8 cellular contexts compared by ENCODE assay signal in the genomic region with DNA sequence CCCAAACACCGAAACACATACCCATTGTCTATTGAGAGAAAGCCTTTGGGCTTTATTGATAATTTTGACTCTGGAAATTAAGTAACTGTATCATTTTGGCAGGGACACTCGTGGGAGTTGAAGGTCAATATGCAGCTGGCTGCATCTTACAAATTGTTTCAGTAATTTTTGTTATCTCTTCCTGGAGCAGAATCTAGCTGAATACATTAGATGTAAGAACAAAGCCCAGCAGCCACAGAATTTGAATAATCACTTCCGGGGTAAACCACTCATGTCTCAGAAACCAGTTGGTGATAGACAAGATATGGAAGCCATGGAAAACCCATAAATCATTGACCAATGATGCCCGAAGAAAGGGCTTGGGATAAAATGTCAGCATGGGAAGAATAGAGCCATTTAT.
DNase-seq lines count a peak whose midpoint lies in the region; ATAC-seq and TF ChIP-seq lines count a peak whose summit lies in the region.

No MANE protein-coding gene starts in this region.

- H3K36me3 ChIP-seq in CD8-positive, alpha-beta memory T cell (ENCODE audit: insufficient read depth, low read length): no peaks in the 10 kb centered on the region
- H3K36me3 ChIP-seq in mucosa of descending colon (ENCODE audit: low read depth) (no peaks in the 10 kb centered on the region), brain microvascular endothelial cell (replicated peaks) (no peaks in the 10 kb centered on the region)

- peak in 1 of 5 donors; percentile 2 for DNase-seq in CD8-positive, alpha-beta memory T cell
- peak; percentile 2 for DNase-seq in activated T-helper 1 cell treated with anti-CD3 and anti-CD28 coated beads, Interleukin-12 subunit alpha, Interleukin-12 subunit beta, Interleukin-2, Interleukin-4 antibody, amounts not matched to agents 30 ng/mL and 10 ng/mL and 1 ng/mL, durations not matched to agents 14 hours and 24 hours and 36 hours (ENCODE audit: low spot score)
- DNase-seq in mucosa of descending colon (no peak), brain microvascular endothelial cell (no peak), GM03348 (ENCODE audit: low spot score) (no peak), putamen (ENCODE audit: low spot score) (no peak)
- DNase-seq in activated CD8-positive, alpha-beta memory T cell treated with anti-CD3 and anti-CD28 coated beads, Interleukin-2, amount 50 U/mL, for 4 hours: no peak

- peak overlapping the region; percentile 4 to 80 (median 60) for H3K27ac Mint-ChIP-seq in CD8-positive, alpha-beta memory T cell
- peak overlapping the region; percentile 76 for H3K27ac Mint-ChIP-seq in activated T-helper 1 cell treated with anti-CD3 and anti-CD28 coated beads, Interleukin-12 subunit alpha, Interleukin-12 subunit beta, Interleukin-2, Interleukin-4 antibody, amounts not matched to agents 30 ng/mL and 10 ng/mL and 1 ng/mL, durations not matched to agents 14 hours and 24 hours and 36 hours

- no peaks in the 10 kb centered on the region for H3K36me3 Mint-ChIP-seq in CD8-positive, alpha-beta memory T cell
- H3K36me3 Mint-ChIP-seq in activated T-helper 1 cell treated with anti-CD3 and anti-CD28 coated beads, Interleukin-12 subunit alpha, Interleukin-12 subunit beta, Interleukin-2, Interleukin-4 antibody, amounts not matched to agents 30 ng/mL and 10 ng/mL and 1 ng/mL, durations not matched to agents 14 hours and 24 hours and 36 hours (ENCODE audit: low read depth): peaks cover 7% of the 10 kb centered on the region

- H3K9me3 Mint-ChIP-seq in CD8-positive, alpha-beta memory T cell: no peaks in the 10 kb centered on the region
- peaks cover 6% of the 10 kb centered on the region for H3K9me3 Mint-ChIP-seq in activated T-helper 1 cell treated with anti-CD3 and anti-CD28 coated beads, Interleukin-12 subunit alpha, Interleukin-12 subunit beta, Interleukin-2, Interleukin-4 antibody, amounts not matched to agents 30 ng/mL and 10 ng/mL and 1 ng/mL, durations not matched to agents 14 hours and 24 hours and 36 hours

- no peak overlapping the region for H3K27ac ChIP-seq in CD8-positive, alpha-beta memory T cell (ENCODE audit: low read depth, low read length)
- no peak overlapping the region for H3K27ac ChIP-seq in brain microvascular endothelial cell

- no peaks in the 10 kb centered on the region for H3K27me3 Mint-ChIP-seq in CD8-positive, alpha-beta memory T cell
- H3K27me3 Mint-ChIP-seq in activated T-helper 1 cell treated with anti-CD3 and anti-CD28 coated beads, Interleukin-12 subunit alpha, Interleukin-12 subunit beta, Interleukin-2, Interleukin-4 antibody, amounts not matched to agents 30 ng/mL and 10 ng/mL and 1 ng/mL, durations not matched to agents 14 hours and 24 hours and 36 hours (ENCODE audit: insufficient read depth): no peaks in the 10 kb centered on the region

- H3K4me1 ChIP-seq in CD8-positive, alpha-beta memory T cell (ENCODE audit: insufficient read depth, low read length): peaks cover 25% of the 10 kb centered on the region
- peaks cover 4% of the 10 kb centered on the region for H3K4me1 ChIP-seq in mucosa of descending colon (ENCODE audit: low read depth)

- CTCF ChIA-PET in CD8-positive, alpha-beta memory T cell (lab: Charles Lee): interaction anchor here (1.0 to 2.1 kb wide), 3 partner anchors 9 to 125 kb away, joined by 3 to 5 read pairs (median 3); no protein-coding TSS in a partner anchor

- H3K27me3 ChIP-seq in CD8-positive, alpha-beta memory T cell (ENCODE audit: insufficient read depth, low read length, poor library complexity, severe bottlenecking): no peaks in the 10 kb centered on the region
- no peaks in the 10 kb centered on the region for H3K27me3 ChIP-seq in brain microvascular endothelial cell (replicated peaks)

- intact Hi-C loops in activated T-helper 1 cell treated with anti-CD3 and anti-CD28 coated beads, Interleukin-12 subunit alpha, Interleukin-12 subunit beta, Interleukin-2, Interleukin-4 antibody, amounts not matched to agents 30 ng/mL and 10 ng/mL and 1 ng/mL, durations not matched to agents 14 hours and 24 hours and 36 hours (cut with micrococcal nuclease): loop anchor here (2.0 to 5.0 kb wide), 2 partner anchors 223 to 460 kb away; a partner anchor contains a TSS
- intact Hi-C loops in mucosa of descending colon (cut with DNase I, micrococcal nuclease): no loop called here

- H3K4me3 Mint-ChIP-seq in CD8-positive, alpha-beta memory T cell: peak overlapping the region in 6 of 7 donors; percentile 12 to 49 (median 31)
- H3K4me3 Mint-ChIP-seq in activated T-helper 1 cell treated with anti-CD3 and anti-CD28 coated beads, Interleukin-12 subunit alpha, Interleukin-12 subunit beta, Interleukin-2, Interleukin-4 antibody, amounts not matched to agents 30 ng/mL and 10 ng/mL and 1 ng/mL, durations not matched to agents 14 hours and 24 hours and 36 hours: peak overlapping the region; percentile 23

- peaks cover 31 to 45% (median 39%) of the 10 kb centered on the region in 3 donors for H3K4me1 Mint-ChIP-seq in CD8-positive, alpha-beta memory T cell
- peaks cover 35% of the 10 kb centered on the region for H3K4me1 Mint-ChIP-seq in activated T-helper 1 cell treated with anti-CD3 and anti-CD28 coated beads, Interleukin-12 subunit alpha, Interleukin-12 subunit beta, Interleukin-2, Interleukin-4 antibody, amounts not matched to agents 30 ng/mL and 10 ng/mL and 1 ng/mL, durations not matched to agents 14 hours and 24 hours and 36 hours (ENCODE audit: low read depth)

- ATAC-seq in GM21825 (IDR thresholded peaks at IDR 0.05; ENCODE audit: unreplicated experiment) (peak; percentile 55), mucosa of descending colon (peak; percentile 23)

- no peaks in the 10 kb centered on the region for H3K9me3 ChIP-seq in CD8-positive, alpha-beta memory T cell (ENCODE audit: low read length)
- no peaks in the 10 kb centered on the region for H3K9me3 ChIP-seq in mucosa of descending colon

- POLR2A ChIA-PET in CD8-positive, alpha-beta memory T cell (lab: Charles Lee): no interaction called here

- no peak for TF ChIP-seq CTCF in mucosa of descending colon (IDR thresholded peaks at IDR 0.05)
- TF ChIP-seq CTCF in brain microvascular endothelial cell (IDR thresholded peaks at IDR 0.05; ENCODE audit: low read depth, low read length, missing control alignments): no peak

- H3K4me3 ChIP-seq in CD8-positive, alpha-beta memory T cell (ENCODE audit: low read length): no peak overlapping the region
- H3K4me3 ChIP-seq in mucosa of descending colon (no peak overlapping the region), brain microvascular endothelial cell (ENCODE audit: low read depth, low read length) (no peak overlapping the region)

- in situ Hi-C loops in brain microvascular endothelial cell (cut with HindIII; ENCODE audit: low pct_ligation_motif_present, low sequenced_read_pairs): no loop called here
